Comparison of ENCODE assay signal across 8 cellular contexts in the genomic region with DNA sequence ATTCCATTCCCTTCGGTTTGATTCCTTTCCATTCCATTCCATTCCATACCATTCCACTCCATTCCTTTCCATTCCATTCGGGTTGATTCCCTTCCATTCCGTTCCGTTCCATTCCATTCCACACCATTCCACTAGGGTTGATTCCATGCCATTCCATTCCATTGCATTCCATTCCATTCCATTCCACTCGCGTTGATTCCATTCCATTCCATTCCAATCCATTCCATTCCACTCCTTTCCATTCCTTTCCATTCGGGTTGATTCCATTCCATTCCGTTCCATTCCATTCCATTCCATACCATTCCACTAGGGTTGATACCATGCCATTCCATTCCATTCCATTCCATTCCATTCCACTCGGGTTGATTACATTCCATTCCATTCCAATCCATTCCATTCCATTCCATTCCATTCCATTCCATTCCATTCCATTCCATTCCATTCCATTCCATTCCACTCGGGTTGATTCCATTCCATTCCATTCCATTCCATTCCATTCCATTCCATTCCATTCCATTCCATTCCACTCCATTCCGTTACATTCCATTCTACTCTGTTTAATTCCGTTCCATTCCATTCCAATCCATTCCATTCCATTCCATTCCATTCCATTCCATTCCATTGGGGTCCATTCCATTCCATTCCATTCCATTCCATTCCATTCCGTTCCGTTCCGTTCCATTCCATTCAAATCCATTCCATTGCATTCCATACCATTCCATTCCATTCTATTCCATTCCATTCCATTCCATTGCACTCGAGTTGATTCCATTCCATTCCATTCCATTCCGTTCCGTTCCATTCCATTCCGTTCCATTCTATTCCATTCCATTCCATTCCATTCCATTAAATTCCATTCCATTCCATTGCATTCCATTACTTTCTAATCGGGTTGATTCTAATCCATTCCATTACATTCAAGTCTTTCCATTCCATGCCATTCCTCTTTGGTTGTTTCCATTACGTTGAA.
DNase-seq lines count a peak whose midpoint lies in the region; ATAC-seq and TF ChIP-seq lines count a peak whose summit lies in the region.
"Not testable (repeated sequence)": the region's sequence is repeated elsewhere in the genome, so short reads cannot be mapped to it uniquely, and the experiment has no call there.

No MANE protein-coding gene starts in this region.

- not testable (repeated sequence) for TF ChIP-seq EP300 in gastroesophageal sphincter (IDR thresholded peaks at IDR 0.05); upper lobe of left lung (IDR thresholded peaks at IDR 0.05)

- not testable (repeated sequence) for H3K4me3 Mint-ChIP-seq in memory B cell

- H3K4me1 ChIP-seq in gastroesophageal sphincter, upper lobe of left lung: not testable (repeated sequence)

- 46 to 52% methylated on average over 20 to 21 of the region's 21 CpGs for WGBS in gastroesophageal sphincter (ENCODE audit: low coverage in 1 of 2), 2 donors
- WGBS in upper lobe of left lung, 2 donors: 55 to 60% methylated on average over 21 of the region's 21 CpGs

- H3K4me3 ChIP-seq in astrocyte of the spinal cord (ENCODE audit: low read depth, low read length); gastroesophageal sphincter; upper lobe of left lung: not testable (repeated sequence)

- not testable (repeated sequence) for H3K36me3 ChIP-seq in gastroesophageal sphincter, upper lobe of left lung

- not testable (repeated sequence) for H3K27me3 Mint-ChIP-seq in memory B cell

- ATAC-seq in GM18511 (IDR thresholded peaks at IDR 0.05; ENCODE audit: unreplicated experiment) (peak; percentile 79), GM21723 (IDR thresholded peaks at IDR 0.05; ENCODE audit: unreplicated experiment) (peak; percentile 83), HG03135 (IDR thresholded peaks at IDR 0.05; ENCODE audit: unreplicated experiment) (peak; percentile 72), gastroesophageal sphincter (peak; percentile 89), memory B cell (ENCODE audit: low read depth) (peak; percentile 67), upper lobe of left lung (ENCODE audit: low FRiP score in 2 of 2) (peak; percentile 96 to 98)

- H3K4me1 Mint-ChIP-seq in memory B cell: peaks cover 18% of the 10 kb centered on the region

- peaks cover 60% of the 10 kb centered on the region for H3K9me3 Mint-ChIP-seq in memory B cell

- TF ChIP-seq POLR2A in gastroesophageal sphincter (IDR thresholded peaks at IDR 0.05); upper lobe of left lung (IDR thresholded peaks at IDR 0.05): not testable (repeated sequence)

- TF ChIP-seq CTCF in astrocyte of the spinal cord (IDR thresholded peaks at IDR 0.05; ENCODE audit: low read depth, low read length); gastroesophageal sphincter (IDR thresholded peaks at IDR 0.05); upper lobe of left lung (IDR thresholded peaks at IDR 0.05): not testable (repeated sequence)

- H3K36me3 Mint-ChIP-seq in memory B cell: peaks cover 43% of the 10 kb centered on the region

- H3K9me3 ChIP-seq in gastroesophageal sphincter (peaks cover 0 to 52% (median 0%) of the 10 kb centered on the region in 3 donors), upper lobe of left lung (peaks cover 3 to 49% (median 10%) of the 10 kb centered on the region in 4 donors)

- not testable (repeated sequence) for H3K27me3 ChIP-seq in gastroesophageal sphincter, upper lobe of left lung

- H3K27ac ChIP-seq in gastroesophageal sphincter, upper lobe of left lung: not testable (repeated sequence)

- peak; percentile 59 for DNase-seq in NCI-H460 (ENCODE audit: extremely low read depth, low read depth)
- peak; percentile 90 for DNase-seq in astrocyte of the spinal cord (ENCODE audit: low read depth, low spot score)
- DNase-seq in memory B cell (ENCODE audit: low spot score in 2 of 2); upper lobe of left lung: not testable (repeated sequence)

- H3K27ac Mint-ChIP-seq in memory B cell: not testable (repeated sequence)

- in situ Hi-C loops in astrocyte of the spinal cord (cut with HindIII; ENCODE audit: low sequenced_read_pairs): not testable (repeated sequence)
